8 cellular contexts compared by ENCODE assay signal in the genomic region with DNA sequence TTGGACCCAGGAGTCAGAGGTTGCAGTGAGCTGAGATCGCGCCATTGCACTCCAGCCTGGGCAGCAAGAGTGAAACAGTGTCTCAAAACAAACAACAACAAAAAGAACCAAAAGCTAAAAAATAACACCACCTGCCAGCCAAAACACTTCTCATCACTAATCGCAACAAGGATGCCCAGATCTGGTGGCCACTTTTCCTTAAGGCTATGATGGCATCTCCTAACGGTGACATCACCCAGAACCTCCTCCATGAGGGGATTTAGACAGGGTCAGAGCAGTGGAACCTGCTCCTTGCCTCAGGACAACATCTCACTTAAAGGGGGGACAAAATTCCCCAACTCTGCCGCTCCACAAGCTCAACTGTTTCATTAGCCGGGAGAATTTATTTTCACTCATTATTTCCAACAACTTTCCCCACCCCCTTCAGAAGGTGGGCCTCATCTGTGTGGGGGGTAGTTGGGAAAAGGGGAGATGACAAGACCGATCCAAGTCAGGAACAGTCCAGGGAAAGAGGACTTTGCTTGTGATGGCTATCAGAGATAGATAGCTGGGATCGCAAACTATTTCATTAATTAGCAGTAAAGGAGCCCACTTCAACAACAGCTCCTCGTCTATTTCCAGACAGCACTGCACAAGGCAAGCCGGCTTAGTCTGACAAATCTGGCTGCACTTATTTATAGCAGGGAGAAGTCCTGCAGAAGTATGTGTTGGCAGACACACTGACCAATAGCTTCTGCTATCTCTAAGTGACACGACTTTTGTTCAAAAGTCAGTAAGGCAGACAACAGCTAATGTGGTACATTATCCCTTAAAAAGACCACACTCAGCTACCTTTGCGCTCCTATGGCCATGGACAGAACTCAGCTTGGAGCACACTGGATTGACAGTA. TPM values are rescaled to one million over a fixed set of nuclear protein-coding genes. Genes with fewer than 3 reads are reported as not detected.
DNase-seq lines count a peak whose midpoint lies in the region; TF ChIP-seq lines count a peak whose summit lies in the region.

No MANE protein-coding gene starts in this region.

- peaks cover 38% of the 10 kb centered on the region for H3K4me1 Mint-ChIP-seq in HFFc6 (ENCODE audit: low read depth)

- TF ChIP-seq CTCF in HFFc6 (IDR thresholded peaks at IDR 0.05): no peak

- H3K27me3 ChIP-seq in ACC112 (ENCODE audit: insufficient read depth, low read length) (no peaks in the 10 kb centered on the region), iPS-20b (ENCODE audit: insufficient read depth, low read length) (no peaks in the 10 kb centered on the region)

- peaks cover 14% of the 10 kb centered on the region for H3K27me3 Mint-ChIP-seq in HFFc6 (ENCODE audit: insufficient read depth)

- no peaks in the 10 kb centered on the region for H3K9me3 Mint-ChIP-seq in HFFc6

- H3K9ac ChIP-seq in iPS-20b (ENCODE audit: low read depth, low read length): peak overlapping the region; percentile 39

- H2AFZ ChIP-seq in ACC112 (ENCODE audit: low read length, unreplicated experiment): no peak overlapping the region

- H3K36me3 Mint-ChIP-seq in HFFc6 (ENCODE audit: low read depth): peaks cover 56% of the 10 kb centered on the region

- H3K4me3 Mint-ChIP-seq in HFFc6: peak overlapping the region; percentile 91

- H3K9me3 ChIP-seq in iPS-20b (ENCODE audit: insufficient read depth, low read depth, low read length): no peaks in the 10 kb centered on the region

- H3K27ac ChIP-seq in ACC112 (ENCODE audit: low read depth, low read length) (no peak overlapping the region), iPS-20b (ENCODE audit: low read length) (no peak overlapping the region)

- peak overlapping the region; percentile 90 for H3K27ac Mint-ChIP-seq in HFFc6

- peak overlapping the region; percentile 98 for H3K4me3 ChIP-seq in ACC112 (ENCODE audit: low read depth, low read length)
- peak overlapping the region; percentile 86 for H3K4me3 ChIP-seq in iPS-20b (ENCODE audit: low read length)

- DNase-seq in HFFc6 (peak; percentile 76), amniotic epithelial cell (ENCODE audit: low read depth) (peak; percentile 50), stromal cell of bone marrow (ENCODE audit: low read depth) (peak; percentile 27), NAMALWA (ENCODE audit: low spot score) (no peak), ecto neural progenitor cell (ENCODE audit: low spot score) (no peak)
- no peak for DNase-seq in central memory CD4-positive, alpha-beta T cell

- H3K36me3 ChIP-seq in ACC112 (ENCODE audit: insufficient read depth, low read length): peaks cover 44% of the 10 kb centered on the region
- H3K36me3 ChIP-seq in iPS-20b (ENCODE audit: insufficient read depth, low read depth, low read length): peaks cover 64% of the 10 kb centered on the region

- H3K4me1 ChIP-seq in ACC112 (ENCODE audit: control insufficient read depth, insufficient read depth, low read length, unreplicated experiment): peaks cover 22% of the 10 kb centered on the region
- peaks cover 3% of the 10 kb centered on the region; the same call in 1 of the 2 replicates for H3K4me1 ChIP-seq in iPS-20b (ENCODE audit: insufficient read depth, low read length)

- peaks cover 70% of the 10 kb centered on the region for H3K79me2 ChIP-seq in ACC112 (ENCODE audit: control insufficient read depth, insufficient read depth, low read length, unreplicated experiment)

RNA-seq across cellular contexts. Expression of a gene that starts 2.6 kb away (rescaled TPM):
- total RNA-seq in HFFc6 (2021; fragmentation: NEBNext Ultra II Directional; extraction: Animal tissue kit (Norgen Biotek cat#: 25700)): 100 to 1,000 TPM; 322 to 352 (median 347) TPM

Comparison
In these comparisons a context has a peak if more than half of its experiments do, and no peak if none do; other contexts are left out.
1. DNase-seq: peak in HFFc6 (single experiment), amniotic epithelial cell (single experiment) and stromal cell of bone marrow (single experiment); none in NAMALWA (single experiment), central memory CD4-positive, alpha-beta T cell (single experiment) and ecto neural progenitor cell (single experiment).